8 cellular contexts compared by ENCODE assay signal in the genomic region with DNA sequence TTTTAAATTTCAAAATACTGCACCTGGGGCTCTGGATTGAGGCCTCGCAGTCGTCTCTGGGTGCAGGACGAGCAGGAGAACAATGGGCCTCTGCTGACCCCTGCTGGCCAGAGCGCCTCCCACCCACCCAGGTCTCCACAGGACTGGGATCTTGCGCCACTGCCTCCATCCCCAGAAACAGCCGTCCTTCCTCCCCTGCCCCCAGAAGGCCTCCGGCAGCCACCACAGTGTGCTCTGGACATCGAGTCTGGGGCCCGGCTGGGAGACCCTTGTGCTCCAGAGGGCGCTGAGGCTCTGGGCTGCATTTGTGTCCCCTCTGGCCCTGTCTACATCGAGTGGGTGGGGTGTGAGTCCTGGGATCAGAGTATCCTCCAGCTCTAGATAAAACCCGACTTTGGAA. TPM values are rescaled to one million over a fixed set of nuclear protein-coding genes. Genes with fewer than 3 reads are reported as not detected.
A peak's percentile ranks its signal among the peaks of the same experiment; 100 is the strongest.
DNase-seq lines count a peak whose midpoint lies in the region; ATAC-seq, FAIRE-seq and TF ChIP-seq lines count a peak whose summit lies in the region.

No MANE protein-coding gene starts in this region.

- CTCF ChIA-PET in RWPE1 (lab: Yijun Ruan, JAX) = interaction anchor here (0.5 to 4.8 kb wide), 23 partner anchors 10 to 1206 kb away, joined by 3 to 29 read pairs (median 3); no protein-coding TSS in a partner anchor

- no peak for TF ChIP-seq EP300 in Ishikawa (IDR thresholded peaks at IDR 0.05; ENCODE audit: borderline replicate concordance)

- ATAC-seq in omental fat pad (ENCODE audit: low FRiP score) = peak; percentile 74

- TF ChIP-seq RAD21 in Ishikawa (IDR thresholded peaks at IDR 0.05; ENCODE audit: low read depth) = peak; percentile 96

- intact Hi-C loops in testis (cut with DNase I; ENCODE audit: low total_unique reads) = loop anchor here (5.0 to 10.0 kb wide), 2 partner anchors 129 to 276 kb away; no protein-coding TSS in a partner anchor

- no peaks in the 10 kb centered on the region for H3K27me3 ChIP-seq in testis

- no peaks in the 10 kb centered on the region for H3K36me3 ChIP-seq in testis (ENCODE audit: low read depth, missing control alignments)

- H3K27ac ChIP-seq in RWPE1 = no peak overlapping the region
- H3K27ac ChIP-seq in testis = no peak overlapping the region

- DNase-seq in ELR (ENCODE audit: low read depth) (peak; percentile 71), RWPE1 (ENCODE audit: low spot score) (peak; percentile 89), frontal cortex (ENCODE audit: low spot score in 2 of 2) (peak; percentile 76 to 88), omental fat pad (ENCODE audit: low spot score) (peak; percentile 78), testis (peak; percentile 92), cortex of kidney (lab: John Stamatoyannopoulos, UW) (no peak)
- DNase-seq in activated effector memory CD4-positive, alpha-beta T cell treated with Interleukin-2 at 50 U/mL for 16 hours = peak; percentile 71

- 20 to 35% methylated on average over 8 to 12 of the region's 12 CpGs for WGBS in testis, 2 donors

- no peaks in the 10 kb centered on the region for H3K4me1 ChIP-seq in testis

- POLR2A ChIA-PET in RWPE1 (lab: Yijun Ruan, JAX; ENCODE audit: low non-redundant PET) = no interaction called here

- no peak for FAIRE-seq in frontal cortex (lab: Jason Lieb, UNC)

- TF ChIP-seq CTCF in RWPE1 (conservative IDR thresholded peaks at IDR 0.05; ENCODE audit: low read depth) (peak; percentile 95), omental fat pad (IDR thresholded peaks at IDR 0.05) (peak in 2 of 3 donors; percentile 59 to 76), testis (IDR thresholded peaks at IDR 0.05) (peak; percentile 72 to 86 (median 85))

- TF ChIP-seq POLR2A in testis (IDR thresholded peaks at IDR 0.05) = no peak

- H3K9me3 ChIP-seq in testis = no peaks in the 10 kb centered on the region

- H3K4me3 ChIP-seq in testis = no peak overlapping the region

TF ChIP-seq in Ishikawa, 13 proteins besides CTCF, POLR2A, EP300 and RAD21:
- TF ChIP-seq REST (IDR thresholded peaks at IDR 0.05; ENCODE audit: low read depth) (no peak), TCF12 (IDR thresholded peaks at IDR 0.05; ENCODE audit: low read depth) (no peak), CEBPB (IDR thresholded peaks at IDR 0.05) (peak; percentile 53)

RNA-seq across cellular contexts. Expression of gene ACSBG1, which starts 6.7 kb away (rescaled TPM):
- total RNA-seq in frontal cortex (2.9 TPM), omental fat pad (not detected), testis (10 to 100 TPM; 14.8 to 25.2 TPM)
- polyA plus RNA-seq in testis (ENCODE audit: insufficient read depth, low read depth, low replicate concordance) = 12.2 TPM

RNA-seq across cellular contexts. Expression of gene DNAJA4, which starts 23.3 kb away (rescaled TPM):
- 29.8 TPM for total RNA-seq in frontal cortex
- 10 to 100 TPM; 19.0 to 88.6 (median 28.9) TPM for total RNA-seq in omental fat pad
- total RNA-seq in testis = 100 to 1,000 TPM in 1 of 2 donors, 10 to 100 TPM in 1; 88.4 to 145 TPM
- polyA plus RNA-seq in testis (ENCODE audit: insufficient read depth, low read depth, low replicate concordance) = 183 TPM

RNA-seq across cellular contexts. Expression of gene SKIC8, which starts 58.4 kb away (rescaled TPM):
- 53.0 TPM for total RNA-seq in frontal cortex
- 10 to 100 TPM; 40.1 to 72.4 (median 65.4) TPM for total RNA-seq in omental fat pad
- total RNA-seq in testis = 10 to 100 TPM; 82.3 to 93.1 TPM
- 135 TPM for polyA plus RNA-seq in testis (ENCODE audit: insufficient read depth, low read depth, low replicate concordance)
